Comparison of ENCODE assay signal across 10 cellular contexts in genomic region chr4:25792200-25792791, GRCh38.
A peak's percentile ranks its signal among the peaks of the same experiment; 100 is the strongest.
DNase-seq lines count a peak whose midpoint lies in the region; ATAC-seq, FAIRE-seq and TF ChIP-seq lines count a peak whose summit lies in the region.
"Had no signal": no experiment of that assay in that cellular context is flagged by ENCODE, and none has a peak within 500 bp of the region (broad histone marks: within the 10 kb centered on the region; RNA-seq: fewer than 3 reads in every experiment).

No MANE protein-coding gene starts in this region.

- H2AFZ ChIP-seq in HepG2 (ENCODE audit: low read length) = no peak overlapping the region

- H3K36me3 Mint-ChIP-seq in HFFc6 (ENCODE audit: low read depth) = peaks cover 20% of the 10 kb centered on the region

- FAIRE-seq in HepG2 (lab: Jason Lieb, UNC) = peak; percentile 71
- FAIRE-seq in GM12891 (lab: Jason Lieb, UNC) = no peak

- H3K4me3 ChIP-seq in WERI-Rb-1 (ENCODE audit: low read depth, low read length) = no peak overlapping the region
- no peak overlapping the region for H3K4me3 ChIP-seq in HepG2 (replicated peaks in 1 of 3; ENCODE audit: insufficient read depth in 1 of 3, low read depth in 2 of 3, low read length in 3 of 3)

- 19% methylated on average over 4 of the region's 5 CpGs for WGBS in HepG2 (ENCODE audit: low lambda C conversion rate)

- no peak overlapping the region for H3K27ac ChIP-seq in WERI-Rb-1
- no peak overlapping the region for H3K27ac ChIP-seq in HepG2 (ENCODE audit: extremely low read length, insufficient read depth, low read length)
- H3K27ac ChIP-seq: neutrophil had no signal

- no peaks in the 10 kb centered on the region for H3K79me2 ChIP-seq in HepG2 (ENCODE audit: insufficient read depth, low read length)

- TF ChIP-seq EP300 in HepG2 (IDR thresholded peaks at IDR 0.05; ENCODE audit: low read depth in 2 of 2, low read length in 2 of 2) (no peak), HepG2 (CRISPR knock-in tag; IDR thresholded peaks at IDR 0.05; ENCODE audit: borderline replicate concordance) (no peak)

- H3K4me1 Mint-ChIP-seq in HFFc6 (ENCODE audit: low read depth) = peaks cover 53% of the 10 kb centered on the region

- H3K4me1 ChIP-seq in HepG2 (ENCODE audit: insufficient read depth, low read length) = no peaks in the 10 kb centered on the region

- no peak overlapping the region for H3K9ac ChIP-seq in HepG2 (ENCODE audit: insufficient read depth, low read depth, low read length)

- POLR2A ChIA-PET in HepG2 (lab: Yijun Ruan, JAX) = no interaction called here

- no peak overlapping the region for H3K4me3 Mint-ChIP-seq in HFFc6

- H3K9me3 Mint-ChIP-seq in HFFc6 = no peaks in the 10 kb centered on the region
- H3K9me3 Mint-ChIP-seq: activated naive CD4-positive, alpha-beta T cell treated with anti-CD3 and anti-CD28 coated beads, Interleukin-2, amount 50 U/mL, for 72 hours had no signal

- in situ Hi-C loops in HepG2 (cut with HindIII; ENCODE audit: extremely low pct_ligation_motif_present, low pct_unique_long_range_greater_than_20kb) = no loop called here

- peak; percentile 46 for DNase-seq in DMS53 treated with DMSO at 0.1 percent for 48 hours (lab: John Stamatoyannopoulos, UW; ENCODE audit: unreplicated experiment)
- DNase-seq in HFFc6 = peak; percentile 10
- peak; percentile 68 for DNase-seq in WERI-Rb-1
- DNase-seq in HepG2 (ENCODE audit: low spot score) = peak; percentile 51
- no peak for DNase-seq in NCI-H446 treated with DMSO at 0.1 percent for 48 hours (lab: John Stamatoyannopoulos, UW)
- DNase-seq in GM12891 (ENCODE audit: insufficient read length, low spot score) = no peak
- DNase-seq in amygdala (lab: John Stamatoyannopoulos, UW) = no peak

- intact Hi-C loops in HepG2 (cut with micrococcal nuclease; ENCODE audit: unreplicated experiment) = loop anchor here (1.0 kb wide), 1 partner anchor 352 kb away; no protein-coding TSS in a partner anchor

- H4K20me1 ChIP-seq in HepG2 (ENCODE audit: insufficient read depth, low read length) = no peaks in the 10 kb centered on the region

- TF ChIP-seq POLR2A in HepG2 (IDR thresholded peaks at IDR 0.05; ENCODE audit: insufficient read depth in 1 of 2, low read depth in 2 of 2, low read length in 2 of 2) (no peak), GM12891 (IDR thresholded peaks at IDR 0.05; ENCODE audit: low read depth, low read length) (no peak)

- H3K27ac Mint-ChIP-seq in HFFc6 = no peak overlapping the region
- H3K27ac Mint-ChIP-seq: activated naive CD4-positive, alpha-beta T cell treated with anti-CD3 and anti-CD28 coated beads, Interleukin-2, amount 50 U/mL, for 72 hours had no signal

- H3K4me2 ChIP-seq in HepG2 (ENCODE audit: low read depth, low read length) = no peak overlapping the region

- CTCF ChIA-PET in HepG2 (lab: Yijun Ruan, JAX; ENCODE audit: low intra/inter-chr PET ratio, low total read pairs) = interaction anchor here (1.5 kb wide), 1 partner anchor 351 kb away, joined by 4 read pairs; no protein-coding TSS in a partner anchor

- H3K27me3 ChIP-seq in WERI-Rb-1 (ENCODE audit: insufficient read depth, low read depth, severe bottlenecking) (no peaks in the 10 kb centered on the region), HepG2 (ENCODE audit: control insufficient read depth in 1 of 2, insufficient read depth in 2 of 2, low read length in 2 of 2) (no peaks in the 10 kb centered on the region)

- H3K9me3 ChIP-seq in WERI-Rb-1 (ENCODE audit: severe bottlenecking) (no peaks in the 10 kb centered on the region), HepG2 (ENCODE audit: low read length) (no peaks in the 10 kb centered on the region)
- H3K9me3 ChIP-seq: neutrophil had no signal

- H3K36me3 ChIP-seq in WERI-Rb-1 (peaks cover 24% of the 10 kb centered on the region), HepG2 (replicated peaks in 1 of 2; ENCODE audit: control insufficient read depth in 1 of 2, insufficient read depth in 2 of 2, low read length in 2 of 2) (no peaks in the 10 kb centered on the region)
- H3K36me3 ChIP-seq: neutrophil had no signal

- peak; percentile 66 for TF ChIP-seq RAD21 in HepG2 (CRISPR knock-in tag; IDR thresholded peaks at IDR 0.05)

- H3K27me3 Mint-ChIP-seq in HFFc6 (ENCODE audit: insufficient read depth) = peaks cover 4% of the 10 kb centered on the region; the same call in 1 of the 2 replicates

- no TSS peak for BruUV-seq in HepG2 (replicated peaks; lab: Mats Ljungman, UMichigan)

- TF ChIP-seq CTCF in HFFc6 (IDR thresholded peaks at IDR 0.05) (peak; percentile 74), WERI-Rb-1 (IDR thresholded peaks at IDR 0.05; ENCODE audit: low read depth, low read length) (peak; percentile 86), HepG2 (CRISPR knock-in tag; IDR thresholded peaks at IDR 0.05) (peak; percentile 79)

- ATAC-seq in HepG2 (peak; percentile 99), HG03095 (IDR thresholded peaks at IDR 0.05; ENCODE audit: unreplicated experiment) (no peak)
- ATAC-seq: activated naive CD4-positive, alpha-beta T cell treated with anti-CD3 and anti-CD28 coated beads, Interleukin-2, amount 50 U/mL, for 72 hours had no signal

TF ChIP-seq in HepG2, 621 proteins besides CTCF, POLR2A, EP300 and RAD21 (continues in another document):
- no peak for TF ChIP-seq MAFK (conservative IDR thresholded peaks at IDR 0.05 in 1 of 2, IDR thresholded peaks at IDR 0.05 in 1 of 2; ENCODE audit: low read length in 2 of 2)
- no peak for TF ChIP-seq NFIC (IDR thresholded peaks at IDR 0.05; ENCODE audit: low read length)
- TF ChIP-seq ZBTB33 (CRISPR knock-in tag; IDR thresholded peaks at IDR 0.05) = peak; percentile 85
- TF ChIP-seq HNF4A (CRISPR knock-in tag; IDR thresholded peaks at IDR 0.05) = 0 out of 2 replicates have a peak, but pooled peaks have one; percentile 6
- TF ChIP-seq FOSL1 (CRISPR knock-in tag; IDR thresholded peaks at IDR 0.05; ENCODE audit: borderline replicate concordance) = no peak
- peak; percentile 70 for TF ChIP-seq SMC3 (IDR thresholded peaks at IDR 0.05; ENCODE audit: low read length)

TF ChIP-seq in GM12891, 5 proteins besides CTCF, POLR2A, EP300 and RAD21:
- TF ChIP-seq TAF1 (IDR thresholded peaks at IDR 0.05; ENCODE audit: low read depth, low read length) (no peak), POU2F2 (IDR thresholded peaks at IDR 0.05; ENCODE audit: low read depth, low read length) (no peak)

Comparison
In these comparisons a context has a peak if more than half of its experiments do, and no peak if none do; other contexts are left out.
1. DNase-seq: peak in DMS53 treated with DMSO at 0.1 percent for 48 hours (single experiment), HFFc6 (single experiment), WERI-Rb-1 (single experiment) and HepG2 (single experiment); none in NCI-H446 treated with DMSO at 0.1 percent for 48 hours (single experiment), GM12891 (single experiment) and amygdala (0 of 56).
2. Peak in every context shown above with its lines, with median percentiles within 50 percentile points of each other: CTCF ChIP-seq.